In genomic region chr22:43317252-43317651, GRCh38 we compare ENCODE assay signal across 27 cellular contexts.
"Had no signal": no experiment of that assay in that cellular context is flagged by ENCODE, and none has a peak within 500 bp of the region (broad histone marks: within the 10 kb centered on the region; RNA-seq: fewer than 3 reads in every experiment).

No MANE protein-coding gene starts in this region.

- H3K4me3 ChIP-seq: esophagus squamous epithelium, lower lobe of right lung, ovary, psoas muscle, right lobe of liver, stomach, tibial artery, upper lobe of left lung, uterus had no signal

- H3K9me3 ChIP-seq: esophagus squamous epithelium, lower lobe of right lung, ovary, psoas muscle, right lobe of liver, stomach, tibial artery, upper lobe of left lung, uterus had no signal

- H3K36me3 ChIP-seq: esophagus squamous epithelium, lower lobe of right lung, ovary, right lobe of liver, stomach, tibial artery, upper lobe of left lung, uterus had no signal

- H3K27ac ChIP-seq: esophagus squamous epithelium, lower lobe of right lung, ovary, psoas muscle, right lobe of liver, stomach, tibial artery, upper lobe of left lung, uterus had no signal

- H3K27me3 ChIP-seq: ovary, right lobe of liver, stomach, upper lobe of left lung, uterus had no signal

- ATAC-seq: effector memory CD8-positive, alpha-beta T cell; left colon; left ventricle myocardium superior; lower lobe of right lung; natural killer cell; psoas muscle; right lobe of liver had no signal

- H3K4me3 Mint-ChIP-seq: effector memory CD8-positive, alpha-beta T cell; immature natural killer cell; natural killer cell had no signal

- H3K4me1 ChIP-seq: psoas muscle, right lobe of liver, uterus had no signal

- H3K36me3 Mint-ChIP-seq: immature natural killer cell, natural killer cell had no signal

- H3K27ac Mint-ChIP-seq: effector memory CD8-positive, alpha-beta T cell; natural killer cell had no signal

- H3K9me3 Mint-ChIP-seq: effector memory CD8-positive, alpha-beta T cell; immature natural killer cell; natural killer cell had no signal

- DNase-seq: cortex of kidney; effector memory CD8-positive, alpha-beta T cell; erythroblast; esophagus squamous epithelium; foreskin melanocyte; hypothalamus; immature natural killer cell; islet precursor cell; kidney glomerular epithelial cell; left colon; left ventricle myocardium superior; lower lobe of right lung; natural killer cell; occipital lobe; ovary; psoas muscle; right lobe of liver; small intestine; stimulated activated CD4-positive, alpha-beta T cell treated with anti-CD3 and anti-CD28 coated beads, Interleukin-12 subunit alpha, Interleukin-12 subunit beta, amount 100 ng/mL, for 4 hours; stimulated activated CD4-positive, alpha-beta T cell treated with anti-CD3 and anti-CD28 coated beads, Interleukin-1b, Interleukin-23, amount 100 ng/mL, for 48 hours; stimulated activated CD4-positive, alpha-beta T cell treated with anti-CD3 and anti-CD28 coated beads, Interleukin-4, amount 100 ng/mL, for 1 hour; stimulated activated CD8-positive, alpha-beta memory T cell treated with anti-CD3 and anti-CD28 coated beads, Interleukin-4, amount 100 ng/mL, for 48 hours; stimulated activated naive CD4-positive, alpha-beta T cell treated with Interleukin-2 at 50 U/mL for 16 hours; stomach; tibial artery; upper lobe of left lung; uterus had no signal
